Comparison of ENCODE assay signal across 15 cellular contexts in the genomic region with DNA sequence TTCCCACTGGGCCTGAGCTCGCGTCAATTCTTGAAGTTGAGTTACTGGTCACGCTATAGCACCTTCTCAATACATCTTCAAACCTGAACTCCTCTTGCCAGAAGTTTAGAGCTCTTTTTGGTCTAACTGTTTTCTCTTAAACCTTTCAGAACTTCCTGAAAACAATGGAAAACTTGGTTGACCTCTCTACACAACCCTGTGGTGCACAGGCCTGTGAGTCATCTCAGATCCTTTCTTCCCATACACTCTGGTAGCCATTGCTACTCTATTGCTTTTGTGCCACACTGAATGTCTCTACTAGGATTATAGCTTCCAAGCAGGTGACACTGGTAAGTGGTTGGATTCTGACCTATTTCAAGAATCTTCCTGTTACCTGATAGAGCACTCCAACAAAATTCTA.
A peak's percentile ranks its signal among the peaks of the same experiment; 100 is the strongest.
DNase-seq lines count a peak whose midpoint lies in the region; ATAC-seq and TF ChIP-seq lines count a peak whose summit lies in the region.
"Had no signal": no experiment of that assay in that cellular context is flagged by ENCODE, and none has a peak within 500 bp of the region (broad histone marks: within the 10 kb centered on the region; RNA-seq: fewer than 3 reads in every experiment).

No MANE protein-coding gene starts in this region.

- no peak overlapping the region for H4K91ac ChIP-seq in mesenchymal stem cell (ENCODE audit: low read length)

- H3K4me2 ChIP-seq in mesenchymal stem cell (ENCODE audit: low read length, poor library complexity, severe bottlenecking), result no peak overlapping the region

- no peaks in the 10 kb centered on the region for H3K9me3 ChIP-seq in mesenchymal stem cell (ENCODE audit: control insufficient read depth, low read length)
- H3K9me3 ChIP-seq in prostate gland, result no peaks in the 10 kb centered on the region

- no peaks in the 10 kb centered on the region for H3K27me3 ChIP-seq in mesenchymal stem cell (ENCODE audit: control insufficient read depth in 1 of 2, insufficient read depth in 1 of 2, low read length in 2 of 2)
- H3K27me3 ChIP-seq in prostate gland (replicated peaks; ENCODE audit: insufficient read depth), result no peaks in the 10 kb centered on the region

- no peak overlapping the region for H2BK5ac ChIP-seq in mesenchymal stem cell (ENCODE audit: low read depth, low read length, poor library complexity, severe bottlenecking)

- H3K36me3 ChIP-seq in mesenchymal stem cell (ENCODE audit: control insufficient read depth in 1 of 2, insufficient read depth in 2 of 2, low read depth in 1 of 2, low read length in 2 of 2) (no peaks in the 10 kb centered on the region), prostate gland (no peaks in the 10 kb centered on the region)

- H2BK120ac ChIP-seq in mesenchymal stem cell (ENCODE audit: low read depth, low read length), result no peak overlapping the region

- H3K18ac ChIP-seq in mesenchymal stem cell (ENCODE audit: low read depth in 1 of 2, low read length in 2 of 2), result no peak overlapping the region

- no peak for TF ChIP-seq CTCF in astrocyte of the spinal cord (IDR thresholded peaks at IDR 0.05; ENCODE audit: low read depth, low read length)
- TF ChIP-seq CTCF in prostate gland (IDR thresholded peaks at IDR 0.05), result no peak

- in situ Hi-C loops in astrocyte of the spinal cord (cut with HindIII; ENCODE audit: low sequenced_read_pairs), result no loop called here

- no peak overlapping the region for H3K14ac ChIP-seq in mesenchymal stem cell (ENCODE audit: low read length in 2 of 2)

- no peaks in the 10 kb centered on the region for H3K79me1 ChIP-seq in mesenchymal stem cell (replicated peaks; ENCODE audit: low read length, poor library complexity, severe bottlenecking)

- DNase-seq in EL (peak; percentile 0), NCI-H226 (peak; percentile 9), astrocyte of the spinal cord (ENCODE audit: low read depth, low spot score) (peak; percentile 57), mesenchymal stem cell (peak; percentile 8), prostate gland (ENCODE audit: low spot score) (no peak), SK-N-DZ (ENCODE audit: low spot score) (no peak), NCI-H2029 treated with DMSO at 0.1 percent for 48 hours (lab: John Stamatoyannopoulos, UW) (no peak)
- DNase-seq: DMS 273 treated with DMSO at 0.1 percent for 48 hours, H7, NCI-H1436, NCI-H2081, NCI-H510A treated with DMSO at 0.1 percent for 48 hours had no signal

- no peak overlapping the region for H2AFZ ChIP-seq in mesenchymal stem cell (ENCODE audit: low read depth, low read length)

- H3K4me1 ChIP-seq in mesenchymal stem cell (ENCODE audit: control insufficient read depth, insufficient read depth, low read depth, low read length) (no peaks in the 10 kb centered on the region), prostate gland (replicated peaks) (no peaks in the 10 kb centered on the region)

- TF ChIP-seq POLR2A in prostate gland (IDR thresholded peaks at IDR 0.05), result no peak

- no peak overlapping the region for H2BK12ac ChIP-seq in mesenchymal stem cell (ENCODE audit: low read length in 2 of 2)

- no peak overlapping the region for H3K4me3 ChIP-seq in astrocyte of the spinal cord (ENCODE audit: low read depth, low read length)
- no peak overlapping the region for H3K4me3 ChIP-seq in mesenchymal stem cell (ENCODE audit: insufficient read depth in 1 of 2, low read depth in 1 of 2, low read length in 2 of 2)
- no peak overlapping the region for H3K4me3 ChIP-seq in prostate gland

- no peak overlapping the region for H3K4ac ChIP-seq in mesenchymal stem cell (ENCODE audit: low read depth in 1 of 2, low read length in 2 of 2)

- no peak overlapping the region for H4K8ac ChIP-seq in mesenchymal stem cell (ENCODE audit: low read length)

- over 99% methylated on average over 3 of the region's 3 CpGs for WGBS in mesenchymal stem cell
- 97% methylated on average over 3 of the region's 3 CpGs for WGBS in prostate gland

- H2BK15ac ChIP-seq in mesenchymal stem cell (ENCODE audit: low read depth, poor library complexity, severe bottlenecking), result no peak overlapping the region

- no peak overlapping the region for H2AK5ac ChIP-seq in mesenchymal stem cell (ENCODE audit: low read length, severe bottlenecking)

- H3K27ac ChIP-seq in mesenchymal stem cell (ENCODE audit: low read length, poor library complexity, severe bottlenecking), result no peak overlapping the region
- no peak overlapping the region for H3K27ac ChIP-seq in prostate gland
- H3K27ac ChIP-seq: C4-2B, HL-60 had no signal

- intact Hi-C loops in prostate gland (cut with DNase I), result no loop called here

- no peak overlapping the region for H3K23ac ChIP-seq in mesenchymal stem cell (ENCODE audit: low read length in 2 of 2)

- H3K9ac ChIP-seq in mesenchymal stem cell (ENCODE audit: low read length), result no peak overlapping the region

- ATAC-seq in GM18511 (IDR thresholded peaks at IDR 0.05; ENCODE audit: unreplicated experiment), result no peak

Comparison
In these comparisons a context has a peak if more than half of its experiments do, and no peak if none do; other contexts are left out.
1. DNase-seq: peak in EL (single experiment), NCI-H226 (single experiment), astrocyte of the spinal cord (single experiment) and mesenchymal stem cell (single experiment); none in prostate gland (single experiment), SK-N-DZ (single experiment) and NCI-H2029 treated with DMSO at 0.1 percent for 48 hours (single experiment).